8 cellular contexts compared by ENCODE assay signal in the genomic region with DNA sequence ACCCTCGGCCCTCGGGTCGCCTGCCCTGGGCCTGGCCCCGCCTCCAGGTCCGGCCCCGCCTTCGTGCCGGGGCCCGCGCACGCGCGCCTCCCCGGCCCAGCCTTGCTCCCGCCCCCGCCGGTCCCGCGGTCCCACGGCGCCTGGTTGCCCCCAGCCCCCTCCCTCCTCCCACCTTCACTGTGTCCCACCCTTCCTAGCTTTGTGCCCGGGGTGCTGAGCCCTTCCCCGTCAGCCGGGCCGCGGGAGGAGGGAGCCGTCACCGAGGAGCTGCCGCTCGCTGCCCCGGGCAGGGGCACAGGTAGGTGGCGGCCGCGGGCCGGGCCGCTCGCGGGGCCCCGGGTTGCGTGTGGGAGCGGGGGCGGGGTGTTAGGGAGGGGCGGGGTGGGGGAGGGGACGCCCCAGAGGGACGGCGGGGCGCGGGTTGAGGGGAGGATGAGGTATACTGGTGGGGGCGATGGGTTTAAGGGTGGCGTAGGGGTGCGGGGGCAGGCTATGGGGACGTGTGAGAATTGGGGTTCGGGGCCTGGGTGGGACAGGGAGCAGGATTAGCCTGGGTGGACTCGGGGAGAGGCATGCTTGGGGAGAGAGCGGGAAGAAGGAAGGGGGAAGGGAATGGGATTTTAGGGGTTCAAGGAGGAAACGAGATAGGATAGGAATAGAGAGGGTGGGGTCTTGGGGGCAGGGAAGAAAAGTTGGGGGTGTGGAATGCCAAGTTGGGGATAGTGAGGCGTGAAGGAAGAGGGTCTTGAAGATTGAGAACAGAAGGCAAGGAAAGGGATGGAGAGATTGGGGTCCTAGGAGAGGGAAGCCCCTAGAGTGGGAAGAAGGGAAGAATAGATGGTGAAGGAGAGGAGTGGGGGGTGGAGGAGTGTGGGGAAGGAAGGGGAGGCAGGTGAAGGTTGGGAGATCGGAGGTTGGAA. TPM values are rescaled to one million over a fixed set of nuclear protein-coding genes. Genes with fewer than 3 reads are reported as not detected.
DNase-seq lines count a peak whose midpoint lies in the region; ATAC-seq, FAIRE-seq and TF ChIP-seq lines count a peak whose summit lies in the region.

A gene with protein sequence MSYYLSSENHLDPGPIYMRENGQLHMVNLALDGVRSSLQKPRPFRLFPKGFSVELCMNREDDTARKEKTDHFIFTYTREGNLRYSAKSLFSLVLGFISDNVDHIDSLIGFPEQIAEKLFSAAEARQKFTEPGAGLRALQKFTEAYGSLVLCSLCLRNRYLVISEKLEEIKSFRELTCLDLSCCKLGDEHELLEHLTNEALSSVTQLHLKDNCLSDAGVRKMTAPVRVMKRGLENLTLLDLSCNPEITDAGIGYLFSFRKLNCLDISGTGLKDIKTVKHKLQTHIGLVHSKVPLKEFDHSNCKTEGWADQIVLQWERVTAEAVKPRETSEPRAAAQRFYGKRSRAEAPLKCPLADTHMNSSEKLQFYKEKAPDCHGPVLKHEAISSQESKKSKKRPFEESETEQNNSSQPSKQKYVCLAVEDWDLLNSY (plus strand): TSS at position 99 of the 920 bp plus-strand sequence. CDS start 5,650 bp downstream, outside the sequence.

- no peaks in the 10 kb centered on the region for H3K27me3 ChIP-seq in CD4-positive, alpha-beta T cell (ENCODE audit: control insufficient read depth, insufficient read depth, low read length)

- H3K9me3 ChIP-seq in CD4-positive, alpha-beta T cell (ENCODE audit: control insufficient read depth, low read length): no peaks in the 10 kb centered on the region
- no peaks in the 10 kb centered on the region for H3K9me3 ChIP-seq in mesodermal cell (ENCODE audit: control insufficient read depth, low read length)

- peak within 1 kb of the TSS; percentile 99 for H3K4me3 Mint-ChIP-seq in CD4-positive, alpha-beta T cell

- FAIRE-seq in urothelium cell line (lab: Jason Lieb, UNC): no peak

- WGBS in mesodermal cell (ENCODE audit: insufficient coverage in 2 of 2), 2 experiments: 1 to 4% methylated on average over 18 to 22 of the region's 58 CpGs

- no peaks in the 10 kb centered on the region for H3K9me3 Mint-ChIP-seq in CD4-positive, alpha-beta T cell

- peaks cover 31% of the 10 kb centered on the region for H3K36me3 ChIP-seq in mesodermal cell (ENCODE audit: control insufficient read depth, insufficient read depth, low read length)

- POLR2A ChIA-PET in CD4-positive, alpha-beta T cell (lab: Charles Lee): interaction anchor here (0.8 to 2.9 kb wide), 16 partner anchors 12 to 1892 kb away, joined by 3 to 54 read pairs (median 6); a partner anchor contains a TSS

- no peak for TF ChIP-seq CTCF in CD4-positive, alpha-beta T cell (IDR thresholded peaks at IDR 0.05)

- intact Hi-C loops in CD4-positive, alpha-beta T cell (cut with DNase I, micrococcal nuclease): loop anchor here (1.0 to 10.0 kb wide), 11 partner anchors 57 to 1892 kb away; a partner anchor contains a TSS

- no peaks in the 10 kb centered on the region for H3K27me3 Mint-ChIP-seq in CD4-positive, alpha-beta T cell

- CTCF ChIA-PET in CD4-positive, alpha-beta T cell (lab: Charles Lee): interaction anchor here (0.6 to 4.0 kb wide), 7 partner anchors 13 to 543 kb away, joined by 4 to 22 read pairs (median 5); a partner anchor contains a TSS

- DNase-seq in CD4-positive, alpha-beta T cell: no peak
- DNase-seq in dermis microvascular lymphatic vessel endothelial cell (ENCODE audit: low read depth in 2 of 2): peak in 1 of 2 donors; percentile 86
- DNase-seq in urothelium cell line (ENCODE audit: low spot score): peak; percentile 96
- DNase-seq in DMS79 (lab: John Stamatoyannopoulos, UW): no peak

- peaks cover 18% of the 10 kb centered on the region for H3K36me3 Mint-ChIP-seq in CD4-positive, alpha-beta T cell (ENCODE audit: low read depth)

- H3K4me1 ChIP-seq in mesodermal cell (ENCODE audit: control insufficient read depth, insufficient read depth, low read length, poor library complexity, severe bottlenecking): peaks cover 4% of the 10 kb centered on the region

- ATAC-seq in CD4-positive, alpha-beta T cell (ENCODE audit: poor library complexity): peak; percentile 67
- ATAC-seq in HG02973 (IDR thresholded peaks at IDR 0.05; ENCODE audit: unreplicated experiment): peak; percentile 60

- H3K4me3 ChIP-seq in mesodermal cell (ENCODE audit: extremely low read depth, insufficient read depth, low read length, poor library complexity, severe bottlenecking): peak within 1 kb of the TSS; percentile 89

- H3K27ac ChIP-seq in CD4-positive, alpha-beta T cell (ENCODE audit: low read depth, low read length): peak within 1 kb of the TSS; percentile 60
- peak within 1 kb of the TSS; percentile 71 for H3K27ac ChIP-seq in mesodermal cell (ENCODE audit: low read depth, low read length, severe bottlenecking)

- peak; percentile 49 for TF ChIP-seq POLR2A in GM18526 (IDR thresholded peaks at IDR 0.05; ENCODE audit: extremely low read depth, insufficient read length)

- H3K4me1 Mint-ChIP-seq in CD4-positive, alpha-beta T cell (ENCODE audit: low read depth): peaks cover 59% of the 10 kb centered on the region

- peak within 1 kb of the TSS; percentile 91 for H3K27ac Mint-ChIP-seq in CD4-positive, alpha-beta T cell

TF ChIP-seq in PFSK-1, 5 proteins besides CTCF, POLR2A, EP300 and RAD21:
- TF ChIP-seq, protein P1, sequence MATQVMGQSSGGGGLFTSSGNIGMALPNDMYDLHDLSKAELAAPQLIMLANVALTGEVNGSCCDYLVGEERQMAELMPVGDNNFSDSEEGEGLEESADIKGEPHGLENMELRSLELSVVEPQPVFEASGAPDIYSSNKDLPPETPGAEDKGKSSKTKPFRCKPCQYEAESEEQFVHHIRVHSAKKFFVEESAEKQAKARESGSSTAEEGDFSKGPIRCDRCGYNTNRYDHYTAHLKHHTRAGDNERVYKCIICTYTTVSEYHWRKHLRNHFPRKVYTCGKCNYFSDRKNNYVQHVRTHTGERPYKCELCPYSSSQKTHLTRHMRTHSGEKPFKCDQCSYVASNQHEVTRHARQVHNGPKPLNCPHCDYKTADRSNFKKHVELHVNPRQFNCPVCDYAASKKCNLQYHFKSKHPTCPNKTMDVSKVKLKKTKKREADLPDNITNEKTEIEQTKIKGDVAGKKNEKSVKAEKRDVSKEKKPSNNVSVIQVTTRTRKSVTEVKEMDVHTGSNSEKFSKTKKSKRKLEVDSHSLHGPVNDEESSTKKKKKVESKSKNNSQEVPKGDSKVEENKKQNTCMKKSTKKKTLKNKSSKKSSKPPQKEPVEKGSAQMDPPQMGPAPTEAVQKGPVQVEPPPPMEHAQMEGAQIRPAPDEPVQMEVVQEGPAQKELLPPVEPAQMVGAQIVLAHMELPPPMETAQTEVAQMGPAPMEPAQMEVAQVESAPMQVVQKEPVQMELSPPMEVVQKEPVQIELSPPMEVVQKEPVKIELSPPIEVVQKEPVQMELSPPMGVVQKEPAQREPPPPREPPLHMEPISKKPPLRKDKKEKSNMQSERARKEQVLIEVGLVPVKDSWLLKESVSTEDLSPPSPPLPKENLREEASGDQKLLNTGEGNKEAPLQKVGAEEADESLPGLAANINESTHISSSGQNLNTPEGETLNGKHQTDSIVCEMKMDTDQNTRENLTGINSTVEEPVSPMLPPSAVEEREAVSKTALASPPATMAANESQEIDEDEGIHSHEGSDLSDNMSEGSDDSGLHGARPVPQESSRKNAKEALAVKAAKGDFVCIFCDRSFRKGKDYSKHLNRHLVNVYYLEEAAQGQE (IDR thresholded peaks at IDR 0.05; ENCODE audit: insufficient read depth in 1 of 2, low read depth in 2 of 2, low read length in 2 of 2): no peak
- TF ChIP-seq TAF1 (IDR thresholded peaks at IDR 0.05; ENCODE audit: borderline replicate concordance, insufficient read depth, low read length) (0 out of 2 replicates have a peak, but pooled peaks have one; percentile 31), SIN3A (IDR thresholded peaks at IDR 0.05; ENCODE audit: borderline replicate concordance, insufficient read depth, low read length) (no peak; the same call in 1 of the 2 replicates), FOXP2 (optimal IDR thresholded peaks at IDR 0.05; ENCODE audit: borderline replicate concordance, extremely low read depth, extremely low read length, insufficient read depth) (no peak), POLR2AphosphoS5 (IDR thresholded peaks at IDR 0.05; ENCODE audit: low read depth, low read length) (no peak)

RNA-seq across cellular contexts. Expression of the gene that starts here (rescaled TPM):
- 1 to 10 TPM; 3.9 to 5.0 TPM for total RNA-seq in CD4-positive, alpha-beta T cell
- 32.2 TPM for polyA plus RNA-seq in PFSK-1 (2012; ENCODE audit: insufficient read length, low read depth)
- total RNA-seq in dermis microvascular lymphatic vessel endothelial cell: 18.2 and 24.1 TPM in 2 replicates
- polyA plus RNA-seq in mesodermal cell (2013, experiment 1 of 2): 63.8 TPM
- polyA plus RNA-seq in mesodermal cell (2013, experiment 2 of 2): 61.4 TPM
